In the genomic region with DNA sequence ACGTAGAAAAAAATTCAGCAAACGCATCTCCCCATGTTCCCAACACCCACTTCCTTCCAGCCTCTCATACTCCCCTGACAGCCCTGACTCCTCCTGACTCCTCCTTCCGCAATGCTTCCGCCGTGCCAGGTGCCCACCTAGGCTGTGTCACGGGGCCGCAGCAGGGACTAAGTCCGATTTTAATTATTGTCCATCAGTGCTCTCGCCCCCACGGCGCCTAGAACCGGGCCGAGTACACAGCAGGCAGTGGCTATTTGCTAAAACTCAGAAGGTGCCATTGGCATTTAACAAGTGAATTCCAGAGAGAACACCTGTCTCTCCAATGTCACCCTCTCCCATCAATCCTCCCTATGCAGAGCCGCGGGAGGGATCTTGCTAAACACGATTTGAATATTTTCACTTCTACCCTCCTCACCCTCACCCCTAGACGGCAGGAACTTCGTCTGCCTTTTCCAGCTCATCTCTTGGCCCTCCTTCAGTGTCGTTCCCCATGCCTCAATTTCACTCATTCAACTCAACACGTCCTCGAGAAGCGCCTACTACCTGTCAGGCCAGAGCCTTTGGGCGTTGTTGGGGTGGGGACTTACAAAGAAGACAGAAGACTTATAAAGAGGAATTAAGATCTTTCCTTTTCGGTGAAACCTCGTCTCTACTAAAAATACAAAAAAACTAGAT, we compare ENCODE assay signal across 1 cellular context.
TF ChIP-seq lines count a peak whose summit lies in the region.

No MANE protein-coding gene starts in this region.

TF ChIP-seq in WTC11, 78 proteins besides CTCF, POLR2A, EP300 and RAD21 (continued from another document):
- TF ChIP-seq, protein P1, sequence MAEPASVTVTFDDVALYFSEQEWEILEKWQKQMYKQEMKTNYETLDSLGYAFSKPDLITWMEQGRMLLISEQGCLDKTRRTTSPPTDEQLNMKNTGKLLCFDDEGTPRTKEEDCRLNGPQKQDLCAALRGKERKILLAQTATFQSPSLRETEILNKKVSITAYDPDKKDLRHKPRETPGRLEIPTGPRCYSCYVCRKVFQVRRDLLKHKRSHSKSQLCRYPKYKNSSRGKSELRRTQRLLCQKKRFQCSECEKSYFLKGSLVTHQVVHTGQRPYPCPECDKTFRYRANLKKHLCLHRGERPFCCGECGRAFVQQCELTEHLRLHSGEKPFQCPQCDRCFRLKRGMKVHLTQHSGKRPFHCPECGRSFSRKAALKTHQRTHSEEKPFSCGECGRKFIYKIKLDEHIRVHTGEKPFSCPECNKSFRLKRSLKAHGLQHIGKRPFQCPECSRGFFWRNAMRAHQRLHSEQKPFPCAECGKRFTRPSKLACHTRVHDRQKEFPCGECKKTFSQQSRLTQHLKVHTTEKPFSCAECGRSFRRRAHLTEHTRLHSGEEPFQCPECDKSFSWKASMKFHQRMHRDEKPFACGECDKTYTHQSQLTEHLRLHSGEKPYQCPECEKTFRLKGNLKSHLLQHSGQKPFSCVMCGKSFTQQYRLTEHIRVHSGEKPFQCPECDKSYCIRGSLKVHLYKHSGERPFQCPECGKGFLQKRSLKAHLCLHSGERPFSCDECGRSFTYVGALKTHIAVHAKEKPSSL (CRISPR knock-in tag; conservative IDR thresholded peaks at IDR 0.05) = no peak
